Comparison of ENCODE assay signal across 16 cellular contexts in the genomic region with DNA sequence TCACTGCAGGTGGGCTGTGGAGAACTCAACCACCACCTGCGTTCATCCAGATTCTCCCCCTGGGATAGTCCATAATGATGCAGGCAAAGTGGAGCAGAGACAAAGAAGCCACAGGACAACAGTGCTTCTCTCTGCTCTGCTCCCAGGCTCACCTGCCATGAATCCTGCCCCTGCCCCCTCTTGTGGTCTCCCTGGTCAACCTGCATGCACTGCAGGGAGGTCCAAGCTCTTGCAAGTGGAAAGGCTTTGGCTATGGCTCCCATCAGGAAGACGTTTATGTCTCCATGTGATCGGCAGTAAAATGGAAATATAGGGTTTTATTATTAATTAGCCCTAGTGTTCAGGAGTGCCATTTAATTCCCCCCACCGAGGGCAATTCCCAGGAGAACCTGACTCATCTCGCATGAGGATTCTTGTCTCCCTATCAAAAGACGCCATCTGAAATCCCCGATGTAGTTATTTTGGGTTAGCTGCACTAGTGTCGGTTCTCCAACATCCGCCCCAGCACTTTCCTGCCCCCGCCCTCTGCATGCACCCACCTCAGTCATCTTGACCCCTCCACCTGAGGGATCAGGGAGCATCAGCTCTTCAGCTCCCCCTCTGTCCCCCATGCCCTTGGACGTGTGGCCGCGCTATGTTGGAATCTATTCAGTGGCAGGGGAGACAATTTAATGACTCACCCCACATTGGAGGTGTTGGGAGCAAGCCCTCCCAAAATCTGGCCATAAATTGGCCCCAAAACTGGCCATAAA.
DNase-seq lines count a peak whose midpoint lies in the region; ATAC-seq, FAIRE-seq and TF ChIP-seq lines count a peak whose summit lies in the region.
"Had no signal": no experiment of that assay in that cellular context is flagged by ENCODE, and none has a peak within 500 bp of the region (broad histone marks: within the 10 kb centered on the region; RNA-seq: fewer than 3 reads in every experiment).

No MANE protein-coding gene starts in this region.

- intact Hi-C loops in pancreas (cut with DNase I) = no loop called here

- H4K5ac ChIP-seq in H9 (ENCODE audit: insufficient read length, low read depth, low read length) = no peak overlapping the region

- H3K4me3 Mint-ChIP-seq in H9 = no peak overlapping the region
- no peak overlapping the region for H3K4me3 Mint-ChIP-seq in endodermal cell
- H3K4me3 Mint-ChIP-seq: CD4-positive, CD25-positive, alpha-beta regulatory T cell; CD8-positive, alpha-beta memory T cell had no signal

- peaks cover 10 to 14% of the 10 kb centered on the region in 2 experiments for H3K9me3 Mint-ChIP-seq in H9
- H3K9me3 Mint-ChIP-seq in endodermal cell = peaks cover 10% of the 10 kb centered on the region
- H3K9me3 Mint-ChIP-seq: CD8-positive, alpha-beta memory T cell had no signal

- no peak overlapping the region for H2BK12ac ChIP-seq in H9 (ENCODE audit: insufficient read length, low read depth, low read length)

- H2AFZ ChIP-seq in H9 (ENCODE audit: low read length) = no peak overlapping the region

- no peak overlapping the region for H2BK120ac ChIP-seq in H9 (ENCODE audit: low read depth, low read length, poor library complexity, severe bottlenecking)

- H3K23ac ChIP-seq in H9 (ENCODE audit: insufficient read length, low read depth, low read length) = no peak overlapping the region

- H3K27ac Mint-ChIP-seq in H9 = no peak overlapping the region
- H3K27ac Mint-ChIP-seq in endodermal cell = no peak overlapping the region
- H3K27ac Mint-ChIP-seq: CD8-positive, alpha-beta memory T cell had no signal

- FAIRE-seq in pancreas (lab: Jason Lieb, UNC) = no peak
- FAIRE-seq: D721Med, H1 had no signal

- 0 out of 3 replicates have a peak, but pooled peaks have one; percentile 15 for TF ChIP-seq CTCF in H9 (conservative IDR thresholded peaks at IDR 0.05)
- peak; percentile 37 for TF ChIP-seq CTCF in endodermal cell (conservative IDR thresholded peaks at IDR 0.05)
- TF ChIP-seq CTCF in pancreas (IDR thresholded peaks at IDR 0.05) = no peak

- H3K27me3 ChIP-seq in H9 (ENCODE audit: insufficient read depth, low read length) (no peaks in the 10 kb centered on the region; the same call in 1 of the 2 replicates), endodermal cell (ENCODE audit: control insufficient read depth, insufficient read depth, low read length, poor library complexity, severe bottlenecking) (peaks cover 7% of the 10 kb centered on the region), pancreas (no peaks in the 10 kb centered on the region)

- no peaks in the 10 kb centered on the region for H3K4me1 ChIP-seq in H9 (ENCODE audit: insufficient read depth, low read length)
- no peaks in the 10 kb centered on the region for H3K4me1 ChIP-seq in endodermal cell (ENCODE audit: control insufficient read depth, insufficient read depth, low read length)
- H3K4me1 ChIP-seq in pancreas = no peaks in the 10 kb centered on the region
- H3K4me1 ChIP-seq: Caco-2, HAP-1 had no signal

- no peak overlapping the region for H3K4ac ChIP-seq in H9 (ENCODE audit: low read depth, low read length)

- no peak overlapping the region for H3K56ac ChIP-seq in H9 (ENCODE audit: insufficient read length, low read depth, low read length)

- no peak overlapping the region for H2AK5ac ChIP-seq in H9 (ENCODE audit: insufficient read length, low read length)

- no peak overlapping the region for H2BK15ac ChIP-seq in H9 (ENCODE audit: low read depth, low read length)

- H4K91ac ChIP-seq in H9 (ENCODE audit: insufficient read length, low read depth, low read length) = no peak overlapping the region

- H3K27ac ChIP-seq in H9 (ENCODE audit: insufficient read length, low read depth, low read length) (no peak overlapping the region), endodermal cell (ENCODE audit: low read depth, low read length) (no peak overlapping the region), pancreas (no peak overlapping the region)

- H3K23me2 ChIP-seq in H9 (ENCODE audit: insufficient read length, low read depth, low read length, poor library complexity, severe bottlenecking) = peaks cover 10% of the 10 kb centered on the region

- no peak overlapping the region for H3K4me2 ChIP-seq in H9 (ENCODE audit: insufficient read depth, insufficient read length, low read length)

- no peak overlapping the region for H4K8ac ChIP-seq in H9 (replicated peaks; ENCODE audit: insufficient read length, low read depth, low read length)

- DNase-seq in activated CD8-positive, alpha-beta memory T cell treated with anti-CD3 and anti-CD28 coated beads, Interleukin-2, amount 50 U/mL, for 48 hours = peak; percentile 15
- DNase-seq in activated CD8-positive, alpha-beta memory T cell treated with anti-CD3 and anti-CD28 coated beads for 24 hours = no peak
- DNase-seq in H9 (no peak), endodermal cell (peak; percentile 53), pancreas (no peak)
- DNase-seq: 8988T; C1 segment of cervical spinal cord; Caco-2; CD4-positive, CD25-positive, alpha-beta regulatory T cell; CD8-positive, alpha-beta memory T cell; GDM1 had no signal

- peaks cover 0 to 3% (median 0%) of the 10 kb centered on the region in 3 experiments; a peak in 2 of 7 replicates for H3K36me3 Mint-ChIP-seq in H9 (ENCODE audit: insufficient read depth in 1 of 3, low read depth in 3 of 3)
- H3K36me3 Mint-ChIP-seq in endodermal cell (ENCODE audit: low read depth) = no peaks in the 10 kb centered on the region
- H3K36me3 Mint-ChIP-seq: CD4-positive, CD25-positive, alpha-beta regulatory T cell; CD8-positive, alpha-beta memory T cell had no signal

- WGBS in H9 (ENCODE audit: extremely low coverage, insufficient read length, low lambda C conversion rate) = no CpG with 5 or more reads among the region's 13 CpGs
- WGBS in endodermal cell (ENCODE audit: insufficient coverage in 1 of 2, insufficient read length in 1 of 2), 2 experiments = 82 to 86% methylated on average over 8 to 13 of the region's 13 CpGs
- WGBS in pancreas, 2 donors = 76 to 87% methylated on average over 13 of the region's 13 CpGs

- peaks cover 15 to 16% of the 10 kb centered on the region in 2 experiments for H3K4me1 Mint-ChIP-seq in H9
- peaks cover 11% of the 10 kb centered on the region for H3K4me1 Mint-ChIP-seq in endodermal cell

- H3K27me3 Mint-ChIP-seq in H9 (ENCODE audit: low read depth) = peaks cover 52% of the 10 kb centered on the region
- peaks cover 50% of the 10 kb centered on the region for H3K27me3 Mint-ChIP-seq in endodermal cell (ENCODE audit: insufficient read depth)

- no peaks in the 10 kb centered on the region for H3K79me1 ChIP-seq in H9 (ENCODE audit: insufficient read depth, low read depth, low read length, poor library complexity, severe bottlenecking)

- no peak overlapping the region for H3K9ac ChIP-seq in H9 (ENCODE audit: extremely low read depth, insufficient read length, low read length)
- H3K9ac ChIP-seq in endodermal cell (ENCODE audit: extremely low read depth, low read length, poor library complexity, severe bottlenecking) = no peak overlapping the region

- no peak overlapping the region for H2BK5ac ChIP-seq in H9 (ENCODE audit: insufficient read length, low read length)

- H3K14ac ChIP-seq in H9 (ENCODE audit: insufficient read depth, low read length) = no peak overlapping the region

- H3K9me3 ChIP-seq in H9 (ENCODE audit: control insufficient read depth, low read depth, low read length) = no peaks in the 10 kb centered on the region
- H3K9me3 ChIP-seq in endodermal cell (ENCODE audit: control insufficient read depth, low read length) = peaks cover 4% of the 10 kb centered on the region
- H3K9me3 ChIP-seq in pancreas = no peaks in the 10 kb centered on the region
- H3K9me3 ChIP-seq: Caco-2, HAP-1 had no signal

- H3K18ac ChIP-seq in H9 (ENCODE audit: insufficient read length, low read depth, low read length) = no peak overlapping the region

- H3K36me3 ChIP-seq in endodermal cell (ENCODE audit: control insufficient read depth, insufficient read depth, low read length) (no peaks in the 10 kb centered on the region), pancreas (no peaks in the 10 kb centered on the region)
- H3K36me3 ChIP-seq: HAP-1 had no signal

- H4K20me1 ChIP-seq in H9 (ENCODE audit: control insufficient read depth, insufficient read depth, insufficient read length) = no peaks in the 10 kb centered on the region

- no peak overlapping the region for H3T11ph ChIP-seq in H9 (ENCODE audit: low read length)

- no peaks in the 10 kb centered on the region for H3K79me2 ChIP-seq in H9 (ENCODE audit: insufficient read depth, low read length)

- H2BK20ac ChIP-seq in H9 (ENCODE audit: low read depth, low read length, poor library complexity, severe bottlenecking) = no peak overlapping the region

- H3K4me3 ChIP-seq in endodermal cell (ENCODE audit: low read length) = no peak overlapping the region
- H3K4me3 ChIP-seq in pancreas = no peak overlapping the region
- H3K4me3 ChIP-seq: HAP-1 had no signal

- ATAC-seq in GM21447 (IDR thresholded peaks at IDR 0.05; ENCODE audit: unreplicated experiment) = no peak
- ATAC-seq in SK-N-SH treated with all-trans-retinoic acid at 6 μM for 48 hours = no peak
- ATAC-seq in pancreas = no peak

TF ChIP-seq in SK-N-SH treated with all-trans-retinoic acid at 6 μM for 48 hours, 23 proteins besides CTCF, POLR2A, EP300 and RAD21:
- TF ChIP-seq TOX (CRISPR knock-in tag; IDR thresholded peaks at IDR 0.05; ENCODE audit: borderline replicate concordance) (no peak), ZC3H10 (CRISPR knock-in tag; IDR thresholded peaks at IDR 0.05) (no peak), ZNF565 (CRISPR knock-in tag; conservative IDR thresholded peaks at IDR 0.05; ENCODE audit: low read depth) (no peak), RARB (CRISPR knock-in tag; IDR thresholded peaks at IDR 0.05) (no peak), ZFP3 (CRISPR knock-in tag; IDR thresholded peaks at IDR 0.05) (no peak), ZNF70 (CRISPR knock-in tag; IDR thresholded peaks at IDR 0.05) (no peak), PPARA (CRISPR knock-in tag; IDR thresholded peaks at IDR 0.05; ENCODE audit: borderline replicate concordance) (no peak)

Comparison
In these comparisons a context has a peak if more than half of its experiments do, and no peak if none do; other contexts are left out.
1. DNase-seq: peak in activated CD8-positive, alpha-beta memory T cell treated with anti-CD3 and anti-CD28 coated beads, Interleukin-2, amount 50 U/mL, for 48 hours (single experiment) and endodermal cell (single experiment); none in activated CD8-positive, alpha-beta memory T cell treated with anti-CD3 and anti-CD28 coated beads for 24 hours (single experiment), H9 (single experiment) and pancreas (0 of 6).
2. CTCF ChIP-seq: peak in H9 (single experiment) and endodermal cell (single experiment); none in pancreas (0 of 4).